16 cellular contexts compared by ENCODE assay signal in the genomic region with DNA sequence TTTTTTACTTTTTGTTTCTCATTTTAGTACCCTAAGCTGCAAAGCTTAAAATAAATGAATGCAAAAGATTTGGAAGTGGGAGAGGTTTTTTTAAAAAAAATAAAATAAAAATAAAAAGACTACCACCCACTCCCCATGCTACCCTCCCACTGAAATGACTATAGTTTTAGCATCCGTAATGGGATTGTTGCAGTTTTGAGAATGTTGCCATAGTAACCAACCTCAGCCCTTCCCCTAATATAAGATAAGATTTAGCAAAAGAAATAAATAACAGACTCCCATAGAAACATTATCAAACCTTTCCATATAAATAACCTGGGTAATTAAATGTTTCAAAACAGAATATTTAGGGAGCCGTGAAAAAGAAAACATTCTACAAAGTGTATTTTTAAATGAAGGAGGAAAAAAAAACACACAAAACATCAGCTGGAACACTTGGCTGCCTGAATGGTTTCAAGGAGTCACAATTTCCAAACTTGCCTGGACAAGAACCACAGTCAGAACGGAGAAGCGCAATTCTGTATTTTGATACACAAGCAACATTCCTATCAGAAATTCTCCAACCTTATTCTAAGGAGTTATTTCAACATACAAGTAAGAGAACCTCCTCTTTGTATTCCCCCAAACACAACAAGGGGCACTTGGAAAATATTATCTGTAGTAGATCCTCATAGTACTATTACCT. TPM values are rescaled to one million over a fixed set of nuclear protein-coding genes. Genes with fewer than 3 reads are reported as not detected.
"Had no signal": no experiment of that assay in that cellular context is flagged by ENCODE, and none has a peak within 500 bp of the region (broad histone marks: within the 10 kb centered on the region; RNA-seq: fewer than 3 reads in every experiment).

No MANE protein-coding gene starts in this region.

- ATAC-seq: lower lobe of right lung; naive thymus-derived CD4-positive, alpha-beta T cell; stimulated activated naive CD8-positive, alpha-beta T cell treated with anti-CD3 and anti-CD28 coated beads, Interleukin-15, Interleukin-2, amounts not matched to agents 100 U/mL and 50 U/mL, for 24 hours had no signal

- H3K9me3 ChIP-seq: lower lobe of right lung, prostate gland, sigmoid colon, uterus had no signal

- H3K4me1 ChIP-seq: lower lobe of right lung, prostate gland, sigmoid colon, uterus had no signal

- H3K27ac ChIP-seq: epithelial cell of prostate, lower lobe of right lung, prostate gland, sigmoid colon had no signal

- H3K4me3 Mint-ChIP-seq: immature natural killer cell; naive thymus-derived CD4-positive, alpha-beta T cell had no signal

- H3K36me3 ChIP-seq: lower lobe of right lung, prostate gland, sigmoid colon, uterus had no signal

- H3K4me3 ChIP-seq: lower lobe of right lung, prostate gland, sigmoid colon, uterus had no signal

- H3K4me1 Mint-ChIP-seq: immature natural killer cell; naive thymus-derived CD4-positive, alpha-beta T cell had no signal

- DNase-seq: activated CD4-positive, alpha-beta T cell treated with anti-CD3 and anti-CD28 coated beads, Interleukin-2, amount 50 U/mL, for 1 hour; activated CD4-positive, CD25-positive, alpha-beta regulatory T cell; activated naive CD4-positive, alpha-beta T cell treated with anti-CD3 and anti-CD28 coated beads, Interleukin-2, amount 50 U/mL, for 16 hours; foreskin fibroblast; immature natural killer cell; left cardiac atrium; lower lobe of right lung; naive thymus-derived CD4-positive, alpha-beta T cell; nucleus accumbens; sigmoid colon; stimulated activated CD4-positive, alpha-beta T cell treated with anti-CD3 and anti-CD28 coated beads, Interleukin-12 subunit alpha, Interleukin-12 subunit beta, amount 100 ng/mL, for 4 hours; stimulated activated naive CD8-positive, alpha-beta T cell treated with anti-CD3 and anti-CD28 coated beads, Interleukin-15, Interleukin-2, amounts not matched to agents 100 U/mL and 50 U/mL, for 24 hours; T-helper 2 cell; uterus had no signal

- H3K27me3 ChIP-seq: sigmoid colon, uterus had no signal

- H3K36me3 Mint-ChIP-seq: immature natural killer cell had no signal

- H3K27ac Mint-ChIP-seq: immature natural killer cell; naive thymus-derived CD4-positive, alpha-beta T cell had no signal

RNA-seq across cellular contexts. Expression of gene DGKI, which starts 57.4 kb away (rescaled TPM):
- polyA plus RNA-seq: immature natural killer cell; naive thymus-derived CD4-positive, alpha-beta T cell had no signal
